ENCODE assay signal across 3 cellular contexts in the genomic region with DNA sequence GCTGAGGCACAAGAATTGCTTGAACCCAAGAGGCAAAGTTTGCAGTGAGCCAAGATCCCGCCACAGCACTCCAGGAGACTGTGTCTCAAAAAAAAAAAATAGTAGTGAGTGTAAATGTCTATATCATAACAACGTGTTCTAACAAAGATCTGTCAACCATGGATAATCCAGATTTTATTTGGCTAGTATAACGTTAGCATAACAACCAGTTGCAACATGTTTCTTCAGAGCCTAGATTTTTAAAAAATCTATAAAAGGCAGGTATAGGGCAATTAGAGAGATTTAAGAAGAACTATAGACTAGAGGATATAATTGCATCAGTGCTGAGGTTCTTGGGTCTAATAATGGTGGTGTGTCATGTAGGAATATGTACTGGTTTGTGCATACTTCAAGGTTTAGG.
TF ChIP-seq lines count a peak whose summit lies in the region.

No MANE protein-coding gene starts in this region.

TF ChIP-seq in HEK293, 187 proteins besides CTCF, POLR2A, EP300 and RAD21:
- TF ChIP-seq ZNF211 (tag by site-specific recombination; IDR thresholded peaks at IDR 0.05; ENCODE audit: low read depth): no peak
- TF ChIP-seq, protein P1, sequence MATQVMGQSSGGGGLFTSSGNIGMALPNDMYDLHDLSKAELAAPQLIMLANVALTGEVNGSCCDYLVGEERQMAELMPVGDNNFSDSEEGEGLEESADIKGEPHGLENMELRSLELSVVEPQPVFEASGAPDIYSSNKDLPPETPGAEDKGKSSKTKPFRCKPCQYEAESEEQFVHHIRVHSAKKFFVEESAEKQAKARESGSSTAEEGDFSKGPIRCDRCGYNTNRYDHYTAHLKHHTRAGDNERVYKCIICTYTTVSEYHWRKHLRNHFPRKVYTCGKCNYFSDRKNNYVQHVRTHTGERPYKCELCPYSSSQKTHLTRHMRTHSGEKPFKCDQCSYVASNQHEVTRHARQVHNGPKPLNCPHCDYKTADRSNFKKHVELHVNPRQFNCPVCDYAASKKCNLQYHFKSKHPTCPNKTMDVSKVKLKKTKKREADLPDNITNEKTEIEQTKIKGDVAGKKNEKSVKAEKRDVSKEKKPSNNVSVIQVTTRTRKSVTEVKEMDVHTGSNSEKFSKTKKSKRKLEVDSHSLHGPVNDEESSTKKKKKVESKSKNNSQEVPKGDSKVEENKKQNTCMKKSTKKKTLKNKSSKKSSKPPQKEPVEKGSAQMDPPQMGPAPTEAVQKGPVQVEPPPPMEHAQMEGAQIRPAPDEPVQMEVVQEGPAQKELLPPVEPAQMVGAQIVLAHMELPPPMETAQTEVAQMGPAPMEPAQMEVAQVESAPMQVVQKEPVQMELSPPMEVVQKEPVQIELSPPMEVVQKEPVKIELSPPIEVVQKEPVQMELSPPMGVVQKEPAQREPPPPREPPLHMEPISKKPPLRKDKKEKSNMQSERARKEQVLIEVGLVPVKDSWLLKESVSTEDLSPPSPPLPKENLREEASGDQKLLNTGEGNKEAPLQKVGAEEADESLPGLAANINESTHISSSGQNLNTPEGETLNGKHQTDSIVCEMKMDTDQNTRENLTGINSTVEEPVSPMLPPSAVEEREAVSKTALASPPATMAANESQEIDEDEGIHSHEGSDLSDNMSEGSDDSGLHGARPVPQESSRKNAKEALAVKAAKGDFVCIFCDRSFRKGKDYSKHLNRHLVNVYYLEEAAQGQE (tag by site-specific recombination; IDR thresholded peaks at IDR 0.05): no peak
- TF ChIP-seq, protein P2, sequence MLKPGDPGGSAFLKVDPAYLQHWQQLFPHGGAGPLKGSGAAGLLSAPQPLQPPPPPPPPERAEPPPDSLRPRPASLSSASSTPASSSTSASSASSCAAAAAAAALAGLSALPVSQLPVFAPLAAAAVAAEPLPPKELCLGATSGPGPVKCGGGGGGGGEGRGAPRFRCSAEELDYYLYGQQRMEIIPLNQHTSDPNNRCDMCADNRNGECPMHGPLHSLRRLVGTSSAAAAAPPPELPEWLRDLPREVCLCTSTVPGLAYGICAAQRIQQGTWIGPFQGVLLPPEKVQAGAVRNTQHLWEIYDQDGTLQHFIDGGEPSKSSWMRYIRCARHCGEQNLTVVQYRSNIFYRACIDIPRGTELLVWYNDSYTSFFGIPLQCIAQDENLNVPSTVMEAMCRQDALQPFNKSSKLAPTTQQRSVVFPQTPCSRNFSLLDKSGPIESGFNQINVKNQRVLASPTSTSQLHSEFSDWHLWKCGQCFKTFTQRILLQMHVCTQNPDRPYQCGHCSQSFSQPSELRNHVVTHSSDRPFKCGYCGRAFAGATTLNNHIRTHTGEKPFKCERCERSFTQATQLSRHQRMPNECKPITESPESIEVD (tag by site-specific recombination; IDR thresholded peaks at IDR 0.05): peak; percentile 74; the same call in 1 of the 2 replicates

TF ChIP-seq in K562, 482 proteins besides CTCF, POLR2A, EP300 and RAD21:
- TF ChIP-seq ZKSCAN3 (CRISPR knock-in tag; IDR thresholded peaks at IDR 0.05): no peak
- TF ChIP-seq HDAC6 (IDR thresholded peaks at IDR 0.05; ENCODE audit: low read depth, low read length): no peak
- no peak for TF ChIP-seq SMC3 (conservative IDR thresholded peaks at IDR 0.05; ENCODE audit: insufficient read depth, low read depth, low read length)
- TF ChIP-seq CEBPG (CRISPR knock-in tag; IDR thresholded peaks at IDR 0.05): no peak
- TF ChIP-seq CEBPG (tag; conservative IDR thresholded peaks at IDR 0.05 in 1 of 2, IDR thresholded peaks at IDR 0.05 in 1 of 2): 0 out of 4 replicates have a peak, but pooled peaks of 1 of the 2 experiments have one; percentile 13
- no peak for TF ChIP-seq GABPB1 (CRISPR knock-in tag; IDR thresholded peaks at IDR 0.05)
- TF ChIP-seq EWSR1 (IDR thresholded peaks at IDR 0.05; ENCODE audit: borderline replicate concordance, low read depth, partially characterized antibody): no peak

TF ChIP-seq in HepG2, 621 proteins besides CTCF, POLR2A, EP300 and RAD21:
- no peak for TF ChIP-seq IKZF4 (CRISPR knock-in tag; IDR thresholded peaks at IDR 0.05; ENCODE audit: borderline replicate concordance, low read depth, not compliant biosample characterization)
- TF ChIP-seq ZNF841 (CRISPR knock-in tag; IDR thresholded peaks at IDR 0.05; ENCODE audit: borderline replicate concordance): no peak
- no peak for TF ChIP-seq ZNF737 (CRISPR knock-in tag; IDR thresholded peaks at IDR 0.05; ENCODE audit: borderline replicate concordance)
- TF ChIP-seq ZNF616 (CRISPR knock-in tag; IDR thresholded peaks at IDR 0.05; ENCODE audit: low read depth): no peak
- TF ChIP-seq, protein P3, sequence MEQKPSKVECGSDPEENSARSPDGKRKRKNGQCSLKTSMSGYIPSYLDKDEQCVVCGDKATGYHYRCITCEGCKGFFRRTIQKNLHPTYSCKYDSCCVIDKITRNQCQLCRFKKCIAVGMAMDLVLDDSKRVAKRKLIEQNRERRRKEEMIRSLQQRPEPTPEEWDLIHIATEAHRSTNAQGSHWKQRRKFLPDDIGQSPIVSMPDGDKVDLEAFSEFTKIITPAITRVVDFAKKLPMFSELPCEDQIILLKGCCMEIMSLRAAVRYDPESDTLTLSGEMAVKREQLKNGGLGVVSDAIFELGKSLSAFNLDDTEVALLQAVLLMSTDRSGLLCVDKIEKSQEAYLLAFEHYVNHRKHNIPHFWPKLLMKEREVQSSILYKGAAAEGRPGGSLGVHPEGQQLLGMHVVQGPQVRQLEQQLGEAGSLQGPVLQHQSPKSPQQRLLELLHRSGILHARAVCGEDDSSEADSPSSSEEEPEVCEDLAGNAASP (CRISPR knock-in tag; IDR thresholded peaks at IDR 0.05; ENCODE audit: borderline replicate concordance): no peak
- no peak for TF ChIP-seq CENPT (CRISPR knock-in tag; IDR thresholded peaks at IDR 0.05; ENCODE audit: low read depth)
- no peak for TF ChIP-seq JARID2 (CRISPR knock-in tag; IDR thresholded peaks at IDR 0.05; ENCODE audit: insufficient replicate concordance)
- TF ChIP-seq, protein P4, sequence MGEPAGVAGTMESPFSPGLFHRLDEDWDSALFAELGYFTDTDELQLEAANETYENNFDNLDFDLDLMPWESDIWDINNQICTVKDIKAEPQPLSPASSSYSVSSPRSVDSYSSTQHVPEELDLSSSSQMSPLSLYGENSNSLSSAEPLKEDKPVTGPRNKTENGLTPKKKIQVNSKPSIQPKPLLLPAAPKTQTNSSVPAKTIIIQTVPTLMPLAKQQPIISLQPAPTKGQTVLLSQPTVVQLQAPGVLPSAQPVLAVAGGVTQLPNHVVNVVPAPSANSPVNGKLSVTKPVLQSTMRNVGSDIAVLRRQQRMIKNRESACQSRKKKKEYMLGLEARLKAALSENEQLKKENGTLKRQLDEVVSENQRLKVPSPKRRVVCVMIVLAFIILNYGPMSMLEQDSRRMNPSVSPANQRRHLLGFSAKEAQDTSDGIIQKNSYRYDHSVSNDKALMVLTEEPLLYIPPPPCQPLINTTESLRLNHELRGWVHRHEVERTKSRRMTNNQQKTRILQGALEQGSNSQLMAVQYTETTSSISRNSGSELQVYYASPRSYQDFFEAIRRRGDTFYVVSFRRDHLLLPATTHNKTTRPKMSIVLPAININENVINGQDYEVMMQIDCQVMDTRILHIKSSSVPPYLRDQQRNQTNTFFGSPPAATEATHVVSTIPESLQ (CRISPR knock-in tag; conservative IDR thresholded peaks at IDR 0.05): no peak
- TF ChIP-seq, protein P5, sequence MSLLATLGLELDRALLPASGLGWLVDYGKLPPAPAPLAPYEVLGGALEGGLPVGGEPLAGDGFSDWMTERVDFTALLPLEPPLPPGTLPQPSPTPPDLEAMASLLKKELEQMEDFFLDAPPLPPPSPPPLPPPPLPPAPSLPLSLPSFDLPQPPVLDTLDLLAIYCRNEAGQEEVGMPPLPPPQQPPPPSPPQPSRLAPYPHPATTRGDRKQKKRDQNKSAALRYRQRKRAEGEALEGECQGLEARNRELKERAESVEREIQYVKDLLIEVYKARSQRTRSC (CRISPR knock-in tag; IDR thresholded peaks at IDR 0.05; ENCODE audit: low read depth): no peak
- no peak for TF ChIP-seq CBX5 (CRISPR knock-in tag; IDR thresholded peaks at IDR 0.05; ENCODE audit: borderline replicate concordance)
TF ChIP-seq in HepG2: peak in this region for 0.
